In the genomic region with DNA sequence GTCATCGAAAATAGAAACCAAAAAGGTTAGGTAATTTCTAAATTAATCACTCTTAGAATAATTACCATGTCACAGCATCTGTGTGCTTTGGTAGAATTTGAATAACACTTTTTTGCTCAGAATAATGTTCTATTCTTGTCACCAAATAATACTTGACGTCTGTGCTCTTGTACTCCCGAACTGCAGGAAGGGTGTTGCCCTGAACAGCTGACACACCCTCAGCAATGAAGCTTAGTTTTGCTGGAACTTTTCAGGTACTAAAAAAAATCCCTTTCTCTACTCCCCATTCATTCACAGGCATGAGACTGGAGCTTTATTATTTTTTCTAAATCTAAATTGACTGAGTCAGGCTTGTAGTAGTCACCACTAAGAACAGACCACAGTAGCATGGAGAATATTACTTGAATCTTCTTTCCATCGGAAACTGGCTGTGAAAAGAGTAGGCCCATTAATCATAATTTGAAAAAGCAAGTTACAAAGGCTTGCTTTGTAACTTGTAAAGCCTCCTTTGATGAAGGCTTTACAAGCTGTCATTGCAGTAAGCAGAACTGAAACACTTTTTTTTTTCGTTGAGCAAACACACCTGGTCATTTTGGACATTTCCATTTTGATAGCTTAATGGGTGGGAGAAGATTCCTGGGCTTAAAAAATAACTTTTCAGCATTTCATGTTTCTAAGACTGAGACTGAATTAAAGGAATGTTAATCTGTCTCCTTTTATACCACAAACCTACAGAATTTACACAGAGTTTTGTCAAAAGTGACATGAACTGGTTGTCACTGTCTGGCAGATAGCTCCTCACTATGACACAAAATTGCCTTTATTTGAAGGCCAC, we compare ENCODE assay signal across 9 cellular contexts.
A peak's percentile ranks its signal among the peaks of the same experiment; 100 is the strongest.
DNase-seq lines count a peak whose midpoint lies in the region; ATAC-seq and TF ChIP-seq lines count a peak whose summit lies in the region.
"Had no signal": no experiment of that assay in that cellular context is flagged by ENCODE, and none has a peak within 500 bp of the region (broad histone marks: within the 10 kb centered on the region; RNA-seq: fewer than 3 reads in every experiment).

No MANE protein-coding gene starts in this region.

- WGBS in suprapubic skin, result 28% methylated on average over 5 of the region's 5 CpGs

- no peak for TF ChIP-seq EP300 in suprapubic skin (IDR thresholded peaks at IDR 0.05)

- H3K4me3 ChIP-seq in GM06990 (replicated peaks; ENCODE audit: low read depth, low read length) (peak overlapping the region; percentile 9; the same call in 1 of the 2 replicates), suprapubic skin (no peak overlapping the region)

- DNase-seq in GM06990 (ENCODE audit: extremely low read depth, insufficient read length), result peak; percentile 76
- DNase-seq in activated CD8-positive, alpha-beta memory T cell treated with anti-CD3 and anti-CD28 coated beads, Interleukin-2, amount 50 U/mL, for 48 hours, result peak; percentile 62
- peak in 1 of 2 donors; percentile 45 for DNase-seq in left colon
- DNase-seq in suprapubic skin (ENCODE audit: low spot score in 2 of 2), result no peak
- DNase-seq in GDM1 (lab: John Stamatoyannopoulos, UW), result no peak
- DNase-seq in ecto neural progenitor cell (ENCODE audit: low spot score), result no peak

- ATAC-seq in GM21360 (IDR thresholded peaks at IDR 0.05; ENCODE audit: unreplicated experiment) (peak; percentile 57), HG03520 (IDR thresholded peaks at IDR 0.05; ENCODE audit: unreplicated experiment) (peak; percentile 42), left colon (peak; percentile 74)
- ATAC-seq: HCT116 had no signal

- no peak for TF ChIP-seq CTCF in GM06990 (IDR thresholded peaks at IDR 0.05; ENCODE audit: insufficient read depth, low read length, poor library complexity, severe bottlenecking)
- TF ChIP-seq CTCF in suprapubic skin (IDR thresholded peaks at IDR 0.05), result no peak

- no peaks in the 10 kb centered on the region for H3K27me3 ChIP-seq in GM06990 (replicated peaks; ENCODE audit: control insufficient read depth, insufficient read depth, low read length)
- no peaks in the 10 kb centered on the region for H3K27me3 ChIP-seq in suprapubic skin

- intact Hi-C loops in left colon (cut with DNase I, micrococcal nuclease), result no loop called here

- H3K36me3 ChIP-seq in GM06990 (ENCODE audit: control insufficient read depth, insufficient read depth, low read length), result no peaks in the 10 kb centered on the region
- no peaks in the 10 kb centered on the region for H3K36me3 ChIP-seq in suprapubic skin

- TF ChIP-seq POLR2A in suprapubic skin (IDR thresholded peaks at IDR 0.05), result no peak

- H3K9me3 ChIP-seq in suprapubic skin, result no peaks in the 10 kb centered on the region

- peaks cover 29% of the 10 kb centered on the region for H3K4me1 ChIP-seq in suprapubic skin

- H3K27ac ChIP-seq in suprapubic skin, result peak overlapping the region; percentile 70

Comparison
In these comparisons a context has a peak if more than half of its experiments do, and no peak if none do; other contexts are left out.
1. DNase-seq: peak in GM06990 (single experiment) and activated CD8-positive, alpha-beta memory T cell treated with anti-CD3 and anti-CD28 coated beads, Interleukin-2, amount 50 U/mL, for 48 hours (single experiment); none in suprapubic skin (0 of 2), GDM1 (single experiment) and ecto neural progenitor cell (single experiment).
2. Peak in every context shown above with its lines, with median percentiles within 50 percentile points of each other: ATAC-seq.